Comparison of ENCODE assay signal across 1 cellular context in genomic region chr2:128681351-128681906, GRCh38.
TF ChIP-seq lines count a peak whose summit lies in the region.

No MANE protein-coding gene starts in this region.

TF ChIP-seq in HepG2, 621 proteins besides CTCF, POLR2A, EP300 and RAD21 (continued from another document):
- no peak for TF ChIP-seq ZSCAN5A (CRISPR knock-in tag; IDR thresholded peaks at IDR 0.05; ENCODE audit: borderline replicate concordance)
TF ChIP-seq in HepG2: peak in this region for 0.
